8 cellular contexts compared by ENCODE assay signal in genomic region chr17:1179112-1179634, GRCh38. TPM values are rescaled to one million over a fixed set of nuclear protein-coding genes. Genes with fewer than 3 reads are reported as not detected.
DNase-seq lines count a peak whose midpoint lies in the region; ATAC-seq and TF ChIP-seq lines count a peak whose summit lies in the region.

No MANE protein-coding gene starts in this region.

- H3K27ac Mint-ChIP-seq in CD8-positive, alpha-beta T cell, result no peak overlapping the region

- H4K20me1 ChIP-seq in osteoblast (ENCODE audit: insufficient read depth, low read length), result peaks cover 23% of the 10 kb centered on the region

- H3K4me1 Mint-ChIP-seq in CD8-positive, alpha-beta T cell (ENCODE audit: low read depth), result peaks cover 18% of the 10 kb centered on the region

- ATAC-seq in CD8-positive, alpha-beta T cell, result peak; percentile 25
- ATAC-seq in HG03342 (IDR thresholded peaks at IDR 0.05; ENCODE audit: unreplicated experiment), result no peak

- POLR2A ChIA-PET in CD8-positive, alpha-beta T cell (lab: Charles Lee), result interaction anchor here (1.0 to 1.2 kb wide), 2 partner anchors 22 kb away, joined by 3 to 4 read pairs; no protein-coding TSS in a partner anchor

- no peaks in the 10 kb centered on the region for H3K27me3 Mint-ChIP-seq in CD8-positive, alpha-beta T cell (ENCODE audit: low read depth)

- H3K4me2 ChIP-seq in osteoblast (ENCODE audit: insufficient read depth, low read length), result peak overlapping the region; percentile 81

- peak overlapping the region; percentile 35 for H3K27ac ChIP-seq in CD8-positive, alpha-beta T cell (ENCODE audit: low read depth, low read length)
- H3K27ac ChIP-seq in SJSA1 (no peak overlapping the region), esophagus (ENCODE audit: low read depth in 2 of 2, low read length in 1 of 2) (no peak overlapping the region), osteoblast (ENCODE audit: low read depth, low read length) (no peak overlapping the region)

- no peak overlapping the region for H2AFZ ChIP-seq in osteoblast (ENCODE audit: low read length)

- no peaks in the 10 kb centered on the region for H3K36me3 Mint-ChIP-seq in CD8-positive, alpha-beta T cell

- no peaks in the 10 kb centered on the region for H3K36me3 ChIP-seq in CD8-positive, alpha-beta T cell (ENCODE audit: insufficient read depth, low read length)
- H3K36me3 ChIP-seq in SJSA1, result no peaks in the 10 kb centered on the region
- H3K36me3 ChIP-seq in esophagus (ENCODE audit: control insufficient read depth in 2 of 2, insufficient read depth in 2 of 2, low read length in 1 of 2), result no peaks in the 10 kb centered on the region
- H3K36me3 ChIP-seq in osteoblast (ENCODE audit: insufficient read depth, low read length), result no peaks in the 10 kb centered on the region

- H3K9me3 Mint-ChIP-seq in CD8-positive, alpha-beta T cell, result no peaks in the 10 kb centered on the region

- CTCF ChIA-PET in CD8-positive, alpha-beta T cell (lab: Charles Lee), result no interaction called here

- peaks cover 3% of the 10 kb centered on the region for H3K79me2 ChIP-seq in osteoblast (ENCODE audit: insufficient read depth, low read length)

- H3K9me3 ChIP-seq in CD8-positive, alpha-beta T cell (ENCODE audit: low read length), result no peaks in the 10 kb centered on the region
- H3K9me3 ChIP-seq in SJSA1 (replicated peaks) (no peaks in the 10 kb centered on the region), esophagus (ENCODE audit: control insufficient read depth in 2 of 2, insufficient read depth in 1 of 2, low read depth in 1 of 2, low read length in 1 of 2) (no peaks in the 10 kb centered on the region), osteoblast (ENCODE audit: low read depth, low read length) (no peaks in the 10 kb centered on the region)

- WGBS in esophagus, 2 donors, result 1 to 2% methylated on average over 41 to 47 of the region's 47 CpGs

- TF ChIP-seq CTCF in CD8-positive, alpha-beta T cell (IDR thresholded peaks at IDR 0.05), result no peak
- TF ChIP-seq CTCF in osteoblast (IDR thresholded peaks at IDR 0.05; ENCODE audit: extremely low read depth, low read depth, low read length), result no peak

- H3K4me3 ChIP-seq in CD8-positive, alpha-beta T cell (ENCODE audit: low read depth, low read length), result peak overlapping the region; percentile 57
- peak overlapping the region; percentile 40 for H3K4me3 ChIP-seq in SJSA1
- peak overlapping the region; percentile 49 to 61 for H3K4me3 ChIP-seq in esophagus (ENCODE audit: low read depth in 1 of 2, low read length in 2 of 2)
- H3K4me3 ChIP-seq in osteoblast (ENCODE audit: insufficient read depth, low read length), result peak overlapping the region; percentile 83

- H3K4me3 Mint-ChIP-seq in CD8-positive, alpha-beta T cell, result peak overlapping the region; percentile 78

- no peaks in the 10 kb centered on the region for H3K27me3 ChIP-seq in CD8-positive, alpha-beta T cell (ENCODE audit: insufficient read depth, low read length)
- H3K27me3 ChIP-seq in SJSA1 (replicated peaks) (peaks cover 15% of the 10 kb centered on the region), esophagus (ENCODE audit: control insufficient read depth in 1 of 2, insufficient read depth in 2 of 2, low read length in 2 of 2) (no peaks in the 10 kb centered on the region), osteoblast (ENCODE audit: insufficient read depth, low read length) (peaks cover 6% of the 10 kb centered on the region)

- peak in 2 of 7 experiments; percentile 16 to 50 for DNase-seq in CD8-positive, alpha-beta T cell
- DNase-seq in SJSA1 (ENCODE audit: low read depth in 1 of 2, low spot score in 2 of 2) (no peak), osteoblast (ENCODE audit: insufficient read length, low spot score, missing footprints) (no peak), T1000 (lab: John Stamatoyannopoulos, UW) (no peak), SK-N-DZ (ENCODE audit: low spot score) (no peak)
- DNase-seq in effector CD4-positive, alpha-beta T cell, result no peak

- H3K4me1 ChIP-seq in CD8-positive, alpha-beta T cell (ENCODE audit: insufficient read depth, low read length), result peaks cover 18% of the 10 kb centered on the region
- H3K4me1 ChIP-seq in SJSA1 (replicated peaks) (peaks cover 19% of the 10 kb centered on the region), esophagus (ENCODE audit: control insufficient read depth in 2 of 2, insufficient read depth in 2 of 2, low read length in 1 of 2) (peaks cover 4 to 6% of the 10 kb centered on the region in 2 donors), osteoblast (ENCODE audit: insufficient read depth, low read length) (peaks cover 13% of the 10 kb centered on the region)

- intact Hi-C loops in CD8-positive, alpha-beta T cell (cut with DNase I, micrococcal nuclease), result loop anchor here (1.0 to 2.0 kb wide), 2 partner anchors 24 to 338 kb away; partner anchors contain the start of gene INPP5K (in 1 of the 2)

RNA-seq across cellular contexts. Expression of gene ABR, which starts 0.6 kb away (rescaled TPM):
- total RNA-seq in CD8-positive, alpha-beta T cell, result 10 to 100 TPM; 46.4 to 48.7 TPM
- 7.3 and 16.7 TPM in 2 replicates for total RNA-seq in SJSA1 (2014; rRNA removed; shearing (Covaris generic))
- polyA plus RNA-seq in esophagus, result 10 to 100 TPM; 48.6 to 57.7 TPM
- total RNA-seq in osteoblast, result 156 and 163 TPM in 2 replicates
- 17.6 and 19.4 TPM in 2 replicates for polyA plus RNA-seq in SK-N-DZ (2014; cell fraction: cytosol; rRNA removed)
- 13.4 and 20.1 TPM in 2 replicates for polyA plus RNA-seq in SK-N-DZ (2014; cell fraction: nucleus; rRNA removed)
